Comparison of ENCODE assay signal across 17 cellular contexts in the genomic region with DNA sequence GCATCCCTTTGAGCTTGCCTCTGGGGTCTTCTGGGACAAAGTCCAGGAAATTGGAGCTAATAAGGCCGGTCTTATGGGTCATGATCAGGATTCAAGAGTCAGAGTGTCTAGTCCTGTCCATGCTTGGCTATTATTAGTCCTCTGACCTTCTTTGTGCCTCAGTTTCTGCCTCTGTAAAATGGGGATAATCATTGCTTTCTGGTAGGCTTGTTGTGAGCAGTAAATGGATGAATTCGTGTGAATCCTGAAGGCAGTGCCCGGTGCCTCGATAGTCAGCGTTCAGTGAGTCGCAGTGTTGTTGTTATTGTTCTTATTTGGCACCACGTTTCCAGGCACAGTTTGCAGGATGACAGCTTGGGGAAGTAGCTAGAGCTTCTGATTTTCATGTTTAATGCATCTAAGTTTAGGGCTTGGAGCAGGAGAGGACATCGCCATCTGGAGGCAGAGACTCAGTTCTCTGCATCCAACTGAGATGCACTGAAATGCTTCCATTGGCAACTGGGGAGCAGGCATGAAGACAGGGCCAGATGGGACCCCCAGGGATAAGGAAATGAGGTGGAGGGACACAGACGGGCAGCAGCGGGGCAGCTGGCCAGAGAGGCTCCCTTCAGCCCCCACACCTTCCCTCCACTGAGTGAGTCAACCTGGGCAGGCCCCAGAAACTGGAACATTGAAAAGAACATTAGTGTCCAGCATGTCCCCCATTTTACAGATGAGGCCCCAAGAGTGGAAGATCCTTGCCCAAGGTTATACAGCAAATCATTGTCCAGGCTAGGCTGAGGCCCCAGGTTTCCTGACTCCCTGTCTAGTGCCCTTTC.
DNase-seq lines count a peak whose midpoint lies in the region; ATAC-seq and TF ChIP-seq lines count a peak whose summit lies in the region.
"Had no signal": no experiment of that assay in that cellular context is flagged by ENCODE, and none has a peak within 500 bp of the region (broad histone marks: within the 10 kb centered on the region; RNA-seq: fewer than 3 reads in every experiment).

No MANE protein-coding gene starts in this region.

- no peaks in the 10 kb centered on the region for H3K36me3 ChIP-seq in right atrium auricular region
- no peaks in the 10 kb centered on the region for H3K36me3 ChIP-seq in heart left ventricle
- H3K36me3 ChIP-seq in adipocyte (ENCODE audit: control insufficient read depth, insufficient read depth, low read length, severe bottlenecking) = no peaks in the 10 kb centered on the region
- H3K36me3 ChIP-seq: BLaER1 had no signal

- TF ChIP-seq CTCF in right atrium auricular region (IDR thresholded peaks at IDR 0.05) (no peak), heart left ventricle (IDR thresholded peaks at IDR 0.05) (no peak), foreskin fibroblast (IDR thresholded peaks at IDR 0.05; ENCODE audit: low read depth, low read length) (peak; percentile 23)

- peak; percentile 30 for DNase-seq in right atrium auricular region (ENCODE audit: low spot score)
- DNase-seq in heart left ventricle = no peak
- DNase-seq in adipocyte (ENCODE audit: low read depth) = peak; percentile 32
- peak in 1 of 2 donors; percentile 31 for DNase-seq in foreskin fibroblast
- DNase-seq in activated effector memory CD4-positive, alpha-beta T cell treated with anti-CD3 and anti-CD28 coated beads, Interleukin-2, amount 50 U/mL, for 16 hours = no peak
- DNase-seq in left colon = no peak
- DNase-seq in HCEC 1CT = no peak
- DNase-seq: activated T-cell treated with anti-CD3 and anti-CD28 coated beads, Interleukin-2, amount 50 U/mL, for 72 hours; GDM1; midbrain; stimulated activated CD4-positive, alpha-beta T cell treated with anti-CD3 and anti-CD28 coated beads, Interleukin-2, amount 100 ng/mL, for 48 hours; stimulated activated naive CD4-positive, alpha-beta T cell treated with Interleukin-2 at 50 U/mL for 16 hours had no signal

- no peak overlapping the region for H3K27ac ChIP-seq in right atrium auricular region
- no peak overlapping the region for H3K27ac ChIP-seq in heart left ventricle
- H3K27ac ChIP-seq: BLaER1, epithelial cell of prostate, KMS-11 had no signal

- no peak overlapping the region for H3K4me3 ChIP-seq in right atrium auricular region
- H3K4me3 ChIP-seq in heart left ventricle = no peak overlapping the region
- no peak overlapping the region for H3K4me3 ChIP-seq in adipocyte (ENCODE audit: low read length)
- H3K4me3 ChIP-seq in foreskin fibroblast (ENCODE audit: low read depth in 1 of 2, low read length in 2 of 2) = no peak overlapping the region
- H3K4me3 ChIP-seq: BLaER1 had no signal

- 71 to 79% (median 74%) methylated on average over 10 of the region's 10 CpGs for WGBS in heart left ventricle, 4 donors

- ATAC-seq in heart left ventricle (no peak), HG03442 (IDR thresholded peaks at IDR 0.05; ENCODE audit: unreplicated experiment) (no peak), left colon (no peak)
- ATAC-seq: activated CD4-positive, CD25-positive, alpha-beta regulatory T cell treated with anti-CD3 and anti-CD28 coated beads, Interleukin-2, amount 50 U/mL, for 24 hours; activated T-cell treated with anti-CD3 and anti-CD28 coated beads, Interleukin-2, amount 50 U/mL, for 72 hours had no signal

- H3K9me3 ChIP-seq in right atrium auricular region (peaks cover 0 to 5% of the 10 kb centered on the region in 2 donors), heart left ventricle (peaks cover 0 to 12% (median 0%) of the 10 kb centered on the region in 12 donors), adipocyte (ENCODE audit: control insufficient read depth, low read length) (peaks cover 9% of the 10 kb centered on the region)

- H3K4me1 ChIP-seq in right atrium auricular region (no peaks in the 10 kb centered on the region), heart left ventricle (peaks cover 0 to 8% (median 0%) of the 10 kb centered on the region in 12 donors), adipocyte (ENCODE audit: control insufficient read depth, insufficient read depth, low read length) (peaks cover 21% of the 10 kb centered on the region)
- H3K4me1 ChIP-seq: BLaER1 had no signal

- H3K27me3 ChIP-seq in right atrium auricular region (no peaks in the 10 kb centered on the region), heart left ventricle (peaks cover 0 to 6% (median 0%) of the 10 kb centered on the region in 9 donors), adipocyte (replicated peaks; ENCODE audit: control insufficient read depth, insufficient read depth, low read length) (peaks cover 3% of the 10 kb centered on the region)
- H3K27me3 ChIP-seq: BLaER1 had no signal

- H3K9ac ChIP-seq in adipocyte (ENCODE audit: low read length) = peak overlapping the region; percentile 4
- H3K9ac ChIP-seq: BLaER1, KMS-11 had no signal

- TF ChIP-seq POLR2A in heart left ventricle (IDR thresholded peaks at IDR 0.05) = no peak

- intact Hi-C loops in heart left ventricle (cut with DNase I) = loop anchor here in 1 of 10 donors (10.0 kb wide), 1 partner anchor 1008 kb away; no protein-coding TSS in a partner anchor
- intact Hi-C loops in left colon (cut with DNase I, micrococcal nuclease) = no loop called here

Comparison
In these comparisons a context has a peak if more than half of its experiments do, and no peak if none do; other contexts are left out.
1. DNase-seq: peak in right atrium auricular region (single experiment) and adipocyte (single experiment); none in heart left ventricle (0 of 5), activated effector memory CD4-positive, alpha-beta T cell treated with anti-CD3 and anti-CD28 coated beads, Interleukin-2, amount 50 U/mL, for 16 hours (single experiment), left colon (0 of 2) and HCEC 1CT (single experiment).